8 cellular contexts compared by ENCODE assay signal in the genomic region with DNA sequence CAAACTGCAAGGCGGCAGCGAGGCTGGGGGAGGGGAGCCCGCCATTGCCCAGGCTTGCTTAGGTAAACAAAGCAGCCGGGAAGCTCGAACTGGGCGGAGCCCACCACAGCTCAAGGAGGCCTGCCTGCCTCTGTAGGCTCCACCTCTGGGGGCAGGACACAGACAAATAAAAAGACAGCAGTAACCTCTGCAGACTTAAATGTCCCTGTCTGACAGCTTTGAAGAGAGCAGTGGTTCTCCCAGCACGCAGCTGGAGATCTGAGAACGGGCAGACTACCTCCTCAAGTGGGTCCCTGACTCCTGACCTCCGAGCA.
DNase-seq lines count a peak whose midpoint lies in the region; ATAC-seq and TF ChIP-seq lines count a peak whose summit lies in the region.
"Not testable (repeated sequence)": the region's sequence is repeated elsewhere in the genome, so short reads cannot be mapped to it uniquely, and the experiment has no call there.

No MANE protein-coding gene starts in this region.

- H3K9me3 ChIP-seq in ascending aorta, left lung, ovary, suprapubic skin: not testable (repeated sequence)

- not testable (repeated sequence) for TF ChIP-seq POLR2A in ovary (IDR thresholded peaks at IDR 0.05); suprapubic skin (IDR thresholded peaks at IDR 0.05)

- H3K4me3 ChIP-seq in Jurkat, Clone E6-1 (ENCODE audit: low read length): peak overlapping the region; percentile 41
- H3K4me3 ChIP-seq in ascending aorta (peak overlapping the region; percentile 39 to 51), epithelial cell of proximal tubule (ENCODE audit: low read depth, low read length) (peak overlapping the region; percentile 38), left lung (peak overlapping the region; percentile 27 to 30), ovary (peak overlapping the region; percentile 33), suprapubic skin (peak overlapping the region; percentile 34)

- H3K4me1 ChIP-seq in ascending aorta; left lung; ovary (ENCODE audit: insufficient read depth); suprapubic skin: not testable (repeated sequence)

- H3K27me3 Mint-ChIP-seq in activated CD4-positive, alpha-beta T cell treated with anti-CD3 and anti-CD28 coated beads, Interleukin-2, amount 10 ng/mL, durations not matched to agents 24 days and 14 days: peaks cover 12% of the 10 kb centered on the region

- peak overlapping the region; percentile 81 for H3K27ac ChIP-seq in C4-2B
- H3K27ac ChIP-seq in ascending aorta, left lung, ovary, suprapubic skin: not testable (repeated sequence)

- not testable (repeated sequence) for H3K27ac Mint-ChIP-seq in activated CD4-positive, alpha-beta T cell treated with anti-CD3 and anti-CD28 coated beads, Interleukin-2, amount 10 ng/mL, durations not matched to agents 24 days and 14 days

- H3K9me3 Mint-ChIP-seq in activated CD4-positive, alpha-beta T cell treated with anti-CD3 and anti-CD28 coated beads, Interleukin-2, amount 10 ng/mL, durations not matched to agents 24 days and 14 days: not testable (repeated sequence)

- H3K4me3 Mint-ChIP-seq in activated CD4-positive, alpha-beta T cell treated with anti-CD3 and anti-CD28 coated beads, Interleukin-2, amount 10 ng/mL, durations not matched to agents 24 days and 14 days: peak overlapping the region; percentile 58

- ATAC-seq in left lung: not testable (repeated sequence)

- not testable (repeated sequence) for DNase-seq in Jurkat, Clone E6-1 (ENCODE audit: low read depth, low spot score); activated CD4-positive, alpha-beta T cell treated with anti-CD3 and anti-CD28 coated beads, Interleukin-2, amount 10 ng/mL, durations not matched to agents 24 days and 14 days; ascending aorta (ENCODE audit: low spot score in 2 of 2); epithelial cell of proximal tubule (ENCODE audit: low read depth); left lung; ovary; suprapubic skin (ENCODE audit: low spot score in 2 of 2)

- intact Hi-C loops in activated CD4-positive, alpha-beta T cell treated with anti-CD3 and anti-CD28 coated beads, Interleukin-2, amount 10 ng/mL, durations not matched to agents 24 days and 14 days (cut with micrococcal nuclease); ascending aorta (cut with DNase I); left lung (cut with DNase I); ovary (cut with DNase I): not testable (repeated sequence)

- not testable (repeated sequence) for H3K36me3 ChIP-seq in ascending aorta, left lung, ovary, suprapubic skin

- TF ChIP-seq EP300 in ovary (IDR thresholded peaks at IDR 0.05); suprapubic skin (IDR thresholded peaks at IDR 0.05): not testable (repeated sequence)

- WGBS in ovary, 3 donors: 17 to 55% methylated on average over 1 of the region's 9 CpGs; no CpG with 5 or more reads in 1 of the 3 donors
- no CpG with 5 or more reads among the region's 9 CpGs for WGBS in suprapubic skin

- TF ChIP-seq CTCF in C4-2B (conservative IDR thresholded peaks at IDR 0.05); ascending aorta (IDR thresholded peaks at IDR 0.05); epithelial cell of proximal tubule (conservative IDR thresholded peaks at IDR 0.05; ENCODE audit: low read depth, low read length); left lung (IDR thresholded peaks at IDR 0.05); ovary (IDR thresholded peaks at IDR 0.05); suprapubic skin (IDR thresholded peaks at IDR 0.05): not testable (repeated sequence)

- not testable (repeated sequence) for H3K27me3 ChIP-seq in ascending aorta, ovary, suprapubic skin
- peaks cover 0 to 12% of the 10 kb centered on the region in 2 donors for H3K27me3 ChIP-seq in left lung

- not testable (repeated sequence) for H3K36me3 Mint-ChIP-seq in activated CD4-positive, alpha-beta T cell treated with anti-CD3 and anti-CD28 coated beads, Interleukin-2, amount 10 ng/mL, durations not matched to agents 24 days and 14 days (ENCODE audit: low read depth)

- H3K4me1 Mint-ChIP-seq in activated CD4-positive, alpha-beta T cell treated with anti-CD3 and anti-CD28 coated beads, Interleukin-2, amount 10 ng/mL, durations not matched to agents 24 days and 14 days: not testable (repeated sequence)
